Comparison of ENCODE assay signal across 28 cellular contexts in genomic region chr13:81172603-81173002, GRCh38.
"Had no signal": no experiment of that assay in that cellular context is flagged by ENCODE, and none has a peak within 500 bp of the region (broad histone marks: within the 10 kb centered on the region; RNA-seq: fewer than 3 reads in every experiment).

No MANE protein-coding gene starts in this region.

- H3K4me3 Mint-ChIP-seq: activated CD4-positive, alpha-beta T cell treated with anti-CD3 and anti-CD28 coated beads, Interleukin-2, amount 10 ng/mL, durations not matched to agents 24 days and 14 days; activated CD8-positive, alpha-beta T cell treated with anti-CD3 and anti-CD28 coated beads for 36 hours; activated naive CD8-positive, alpha-beta T cell treated with anti-CD3 and anti-CD28 coated beads, Interleukin-2, amount 10 ng/mL, durations not matched to agents 7 days and 5 days; activated T-cell treated with anti-CD3 and anti-CD28 coated beads, Interleukin-2, amount 50 U/mL, for 72 hours; activated T-helper 17 cell treated with anti-CD3 and anti-CD28 coated beads, Interleukin-2, amount 50 U/mL, for 72 hours had no signal

- H3K27me3 ChIP-seq: ascending aorta had no signal

- H3K36me3 Mint-ChIP-seq: activated naive CD8-positive, alpha-beta T cell treated with anti-CD3 and anti-CD28 coated beads, Interleukin-2, amount 10 ng/mL, durations not matched to agents 7 days and 5 days had no signal

- H3K4me1 Mint-ChIP-seq: activated CD4-positive, alpha-beta T cell treated with anti-CD3 and anti-CD28 coated beads, Interleukin-2, amount 10 ng/mL, durations not matched to agents 24 days and 14 days; activated naive CD8-positive, alpha-beta T cell treated with anti-CD3 and anti-CD28 coated beads, Interleukin-2, amount 10 ng/mL, durations not matched to agents 7 days and 5 days; activated T-helper 17 cell treated with anti-CD3 and anti-CD28 coated beads, Interleukin-2, amount 50 U/mL, for 72 hours had no signal

- FAIRE-seq: K562 had no signal

- H3K27ac ChIP-seq: ascending aorta, WERI-Rb-1 had no signal

- H3K9me3 ChIP-seq: ascending aorta had no signal

- H3K27ac Mint-ChIP-seq: activated CD4-positive, alpha-beta T cell treated with anti-CD3 and anti-CD28 coated beads, Interleukin-2, amount 10 ng/mL, durations not matched to agents 24 days and 14 days; activated CD8-positive, alpha-beta T cell treated with anti-CD3 and anti-CD28 coated beads for 36 hours; activated naive CD8-positive, alpha-beta T cell treated with anti-CD3 and anti-CD28 coated beads, Interleukin-2, amount 10 ng/mL, durations not matched to agents 7 days and 5 days; activated T-cell treated with anti-CD3 and anti-CD28 coated beads, Interleukin-2, amount 50 U/mL, for 72 hours; activated T-helper 17 cell treated with anti-CD3 and anti-CD28 coated beads, Interleukin-2, amount 50 U/mL, for 72 hours had no signal

- H3K4me1 ChIP-seq: ascending aorta had no signal

- H3K27me3 Mint-ChIP-seq: activated CD4-positive, alpha-beta T cell treated with anti-CD3 and anti-CD28 coated beads, Interleukin-2, amount 10 ng/mL, durations not matched to agents 24 days and 14 days; activated CD8-positive, alpha-beta T cell treated with anti-CD3 and anti-CD28 coated beads for 36 hours; activated naive CD8-positive, alpha-beta T cell treated with anti-CD3 and anti-CD28 coated beads, Interleukin-2, amount 10 ng/mL, durations not matched to agents 7 days and 5 days; activated T-helper 17 cell treated with anti-CD3 and anti-CD28 coated beads, Interleukin-2, amount 50 U/mL, for 72 hours had no signal

- H3K36me3 ChIP-seq: ascending aorta, WERI-Rb-1 had no signal

- DNase-seq: activated CD4-positive, alpha-beta T cell treated with anti-CD3 and anti-CD28 coated beads for 1 hour; activated CD4-positive, alpha-beta T cell treated with anti-CD3 and anti-CD28 coated beads, Interleukin-2, amount 10 ng/mL, durations not matched to agents 24 days and 14 days; activated CD4-positive, alpha-beta T cell treated with anti-CD3 and anti-CD28 coated beads, Interleukin-2, amount 50 U/mL, for 4 hours; activated CD4-positive, CD25-positive, alpha-beta regulatory T cell; activated CD8-positive, alpha-beta T cell treated with anti-CD3 and anti-CD28 coated beads for 36 hours; activated effector memory CD4-positive, alpha-beta T cell treated with anti-CD3 and anti-CD28 coated beads, Interleukin-2, amount 50 U/mL, for 16 hours; activated naive CD4-positive, alpha-beta T cell; activated naive CD4-positive, alpha-beta T cell treated with anti-CD3 and anti-CD28 coated beads, Interleukin-2, amount 50 U/mL, for 16 hours; activated naive CD8-positive, alpha-beta T cell treated with anti-CD3 and anti-CD28 coated beads, Interleukin-2, amount 10 ng/mL, durations not matched to agents 7 days and 5 days; activated T-cell treated with anti-CD3 and anti-CD28 coated beads, Interleukin-2, amount 50 U/mL, for 1 hour; activated T-cell treated with anti-CD3 and anti-CD28 coated beads, Interleukin-2, amount 50 U/mL, for 72 hours; amygdala; NCI-H1105 treated with DMSO at 0.1 percent for 48 hours; NCI-H1694 treated with DMSO at 0.1 percent for 48 hours; NCI-H2029; NCI-H2171 treated with DMSO at 0.1 percent for 48 hours; NCI-H2227 treated with DMSO at 0.1 percent for 48 hours; NCI-H446; NCI-H526 treated with DMSO at 0.1 percent for 48 hours; Right ventricle myocardium superior; SW 1271; T-helper 1 cell; T-helper 2 cell; T-helper 9 cell; WERI-Rb-1 had no signal

- H3K4me3 ChIP-seq: ascending aorta, K562 had no signal

- ATAC-seq: activated CD8-positive, alpha-beta T cell treated with anti-CD3 and anti-CD28 coated beads for 36 hours; activated T-cell treated with anti-CD3 and anti-CD28 coated beads, Interleukin-2, amount 50 U/mL, for 72 hours; activated T-helper 17 cell treated with anti-CD3 and anti-CD28 coated beads, Interleukin-2, amount 50 U/mL, for 72 hours; K562 had no signal

- H3K9me3 Mint-ChIP-seq: activated CD4-positive, alpha-beta T cell treated with anti-CD3 and anti-CD28 coated beads, Interleukin-2, amount 10 ng/mL, durations not matched to agents 24 days and 14 days; activated naive CD8-positive, alpha-beta T cell treated with anti-CD3 and anti-CD28 coated beads, Interleukin-2, amount 10 ng/mL, durations not matched to agents 7 days and 5 days; activated T-cell treated with anti-CD3 and anti-CD28 coated beads, Interleukin-2, amount 50 U/mL, for 72 hours; activated T-helper 17 cell treated with anti-CD3 and anti-CD28 coated beads, Interleukin-2, amount 50 U/mL, for 72 hours had no signal
